ENCODE assay signal across 8 cellular contexts in the genomic region with DNA sequence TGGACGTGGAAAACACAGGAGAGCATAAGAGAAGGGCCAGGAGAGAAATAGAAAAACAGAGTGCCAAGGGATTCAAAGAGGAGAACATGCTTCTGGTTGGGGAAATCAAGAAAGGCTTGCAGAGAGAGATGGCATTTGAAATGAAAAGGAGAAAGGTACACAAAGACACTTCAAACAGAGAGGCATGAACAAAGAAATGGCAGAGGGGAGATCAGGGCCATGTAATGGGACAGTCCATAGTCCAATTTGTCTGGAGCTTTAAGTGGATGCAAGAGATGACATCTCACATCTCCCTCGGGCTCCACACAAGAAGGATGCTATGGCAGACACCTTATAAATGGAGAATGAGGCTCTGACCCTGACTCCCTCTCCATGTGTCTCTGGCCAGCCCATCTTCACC.
"Had no signal": no experiment of that assay in that cellular context is flagged by ENCODE, and none has a peak within 500 bp of the region (broad histone marks: within the 10 kb centered on the region; RNA-seq: fewer than 3 reads in every experiment).

No MANE protein-coding gene starts in this region.

- H3K4me3 ChIP-seq: K562 had no signal

- FAIRE-seq: HTR-8/SVneo, K562 had no signal

- ATAC-seq: K562 had no signal

- H3K27ac ChIP-seq: HL-60, KMS-11 had no signal

- H3K4me2 ChIP-seq: KMS-11 had no signal

- H3K36me3 Mint-ChIP-seq: IgD-negative memory B cell had no signal

- H3K27ac Mint-ChIP-seq: IgD-negative memory B cell had no signal

- H3K4me3 Mint-ChIP-seq: IgD-negative memory B cell had no signal

- H3K9ac ChIP-seq: KMS-11 had no signal

- DNase-seq: IMR-90, KBM-7, KG1 had no signal
